In the genomic region with DNA sequence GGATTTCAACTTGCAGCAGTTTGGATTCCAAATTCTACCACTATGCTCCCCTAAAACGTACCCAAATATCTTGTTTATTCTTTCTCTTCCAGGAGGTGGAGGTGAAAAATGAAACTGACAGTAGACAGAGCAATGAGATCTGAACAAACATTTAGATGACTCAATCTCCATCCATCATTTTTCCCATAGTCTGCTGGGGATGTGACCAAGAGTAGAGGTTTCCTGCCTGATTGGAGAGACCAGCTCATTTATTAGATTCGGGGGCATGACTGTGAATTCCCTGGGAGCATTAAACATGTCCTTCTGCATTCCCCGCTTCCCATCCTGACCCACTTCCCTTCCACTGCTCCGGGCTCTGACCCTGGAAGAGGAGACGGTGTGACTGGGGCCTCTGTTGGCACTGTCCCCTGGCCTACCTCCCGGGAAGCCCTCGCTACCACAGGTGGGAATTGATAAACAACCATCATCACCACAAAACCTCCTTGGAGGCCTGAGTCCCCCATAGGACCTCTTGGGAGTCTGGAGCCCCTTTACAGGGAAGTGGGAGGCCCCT, we compare ENCODE assay signal across 10 cellular contexts. TPM values are rescaled to one million over a fixed set of nuclear protein-coding genes. Genes with fewer than 3 reads are reported as not detected.
DNase-seq lines count a peak whose midpoint lies in the region; ATAC-seq and TF ChIP-seq lines count a peak whose summit lies in the region.
"Had no signal": no experiment of that assay in that cellular context is flagged by ENCODE, and none has a peak within 500 bp of the region (broad histone marks: within the 10 kb centered on the region; RNA-seq: fewer than 3 reads in every experiment).

No MANE protein-coding gene starts in this region.

- TF ChIP-seq EP300 in gastroesophageal sphincter (IDR thresholded peaks at IDR 0.05) = no peak

- no peak overlapping the region for H3K4me3 ChIP-seq in gastroesophageal sphincter

- no peak for DNase-seq in activated CD8-positive, alpha-beta T cell treated with anti-CD3 and anti-CD28 coated beads for 36 hours
- DNase-seq in activated CD8-positive, alpha-beta T cell treated with anti-CD3 and anti-CD28 coated beads, Interleukin-2, amount 10 ng/mL, durations not matched to agents 7 days and 5 days = no peak
- DNase-seq in pons (ENCODE audit: low spot score) = no peak
- DNase-seq in stimulated activated naive CD4-positive, alpha-beta T cell (lab: John Stamatoyannopoulos, UW) = no peak
- DNase-seq: activated CD8-positive, alpha-beta memory T cell treated with anti-CD3 and anti-CD28 coated beads, Interleukin-2, amount 10 ng/mL, durations not matched to agents 7 days and 5 days; NCI-H345 had no signal

- H3K27ac Mint-ChIP-seq in activated CD8-positive, alpha-beta T cell treated with anti-CD3 and anti-CD28 coated beads for 36 hours = no peak overlapping the region
- H3K27ac Mint-ChIP-seq in activated CD8-positive, alpha-beta T cell treated with anti-CD3 and anti-CD28 coated beads, Interleukin-2, amount 10 ng/mL, durations not matched to agents 7 days and 5 days = no peak overlapping the region
- H3K27ac Mint-ChIP-seq: activated CD8-positive, alpha-beta memory T cell treated with anti-CD3 and anti-CD28 coated beads, Interleukin-2, amount 10 ng/mL, durations not matched to agents 7 days and 5 days had no signal

- CTCF ChIA-PET in activated CD8-positive, alpha-beta T cell treated with anti-CD3 and anti-CD28 coated beads for 36 hours (lab: Charles Lee) = interaction anchor here (1.2 to 1.3 kb wide), 3 partner anchors 11 to 21 kb away, joined by 4 to 5 read pairs (median 4); no protein-coding TSS in a partner anchor
- CTCF ChIA-PET in activated CD8-positive, alpha-beta T cell treated with anti-CD3 and anti-CD28 coated beads, Interleukin-2, amount 10 ng/mL, durations not matched to agents 7 days and 5 days (lab: Charles Lee) = no interaction called here

- no peak for TF ChIP-seq POLR2A in gastroesophageal sphincter (IDR thresholded peaks at IDR 0.05)

- no peaks in the 10 kb centered on the region for H3K9me3 Mint-ChIP-seq in activated CD8-positive, alpha-beta T cell treated with anti-CD3 and anti-CD28 coated beads for 36 hours
- no peaks in the 10 kb centered on the region for H3K9me3 Mint-ChIP-seq in activated CD8-positive, alpha-beta T cell treated with anti-CD3 and anti-CD28 coated beads, Interleukin-2, amount 10 ng/mL, durations not matched to agents 7 days and 5 days (ENCODE audit: insufficient read depth)

- POLR2A ChIA-PET in activated CD8-positive, alpha-beta T cell treated with anti-CD3 and anti-CD28 coated beads for 36 hours (lab: Charles Lee) = no interaction called here
- POLR2A ChIA-PET in activated CD8-positive, alpha-beta T cell treated with anti-CD3 and anti-CD28 coated beads, Interleukin-2, amount 10 ng/mL, durations not matched to agents 7 days and 5 days (lab: Charles Lee) = no interaction called here

- 31 to 60% methylated on average over 2 to 5 of the region's 7 CpGs for WGBS in gastroesophageal sphincter (ENCODE audit: low coverage in 1 of 2), 2 donors

- intact Hi-C loops in activated CD8-positive, alpha-beta T cell treated with anti-CD3 and anti-CD28 coated beads for 36 hours (cut with micrococcal nuclease) = no loop called here

- H3K9me3 ChIP-seq in gastroesophageal sphincter = no peaks in the 10 kb centered on the region

- H3K27me3 ChIP-seq in gastroesophageal sphincter = no peaks in the 10 kb centered on the region

- ATAC-seq in activated CD8-positive, alpha-beta T cell treated with anti-CD3 and anti-CD28 coated beads for 36 hours = no peak
- no peak for ATAC-seq in activated CD8-positive, alpha-beta T cell treated with anti-CD3 and anti-CD28 coated beads, Interleukin-2, amount 10 ng/mL, durations not matched to agents 7 days and 5 days
- ATAC-seq in gastroesophageal sphincter (peak; percentile 41), GM21526 (IDR thresholded peaks at IDR 0.05; ENCODE audit: low FRiP score, unreplicated experiment) (no peak)

- peaks cover 6% of the 10 kb centered on the region for H3K4me1 Mint-ChIP-seq in activated CD8-positive, alpha-beta T cell treated with anti-CD3 and anti-CD28 coated beads for 36 hours (ENCODE audit: low read depth)
- H3K4me1 Mint-ChIP-seq in activated CD8-positive, alpha-beta T cell treated with anti-CD3 and anti-CD28 coated beads, Interleukin-2, amount 10 ng/mL, durations not matched to agents 7 days and 5 days (ENCODE audit: low read depth) = no peaks in the 10 kb centered on the region

- peaks cover 0 to 24% (median 9%) of the 10 kb centered on the region in 3 donors for H3K4me1 ChIP-seq in gastroesophageal sphincter

- H3K4me3 Mint-ChIP-seq in activated CD8-positive, alpha-beta T cell treated with anti-CD3 and anti-CD28 coated beads for 36 hours = no peak overlapping the region
- no peak overlapping the region for H3K4me3 Mint-ChIP-seq in activated CD8-positive, alpha-beta T cell treated with anti-CD3 and anti-CD28 coated beads, Interleukin-2, amount 10 ng/mL, durations not matched to agents 7 days and 5 days
- H3K4me3 Mint-ChIP-seq: activated CD8-positive, alpha-beta memory T cell treated with anti-CD3 and anti-CD28 coated beads, Interleukin-2, amount 10 ng/mL, durations not matched to agents 7 days and 5 days had no signal

- H3K27me3 Mint-ChIP-seq in activated CD8-positive, alpha-beta T cell treated with anti-CD3 and anti-CD28 coated beads for 36 hours = peaks cover 3% of the 10 kb centered on the region
- H3K27me3 Mint-ChIP-seq in activated CD8-positive, alpha-beta T cell treated with anti-CD3 and anti-CD28 coated beads, Interleukin-2, amount 10 ng/mL, durations not matched to agents 7 days and 5 days (ENCODE audit: low read depth) = peaks cover 3% of the 10 kb centered on the region

- peak; percentile 38 for TF ChIP-seq CTCF in activated CD8-positive, alpha-beta T cell treated with anti-CD3 and anti-CD28 coated beads for 36 hours (IDR thresholded peaks at IDR 0.05)
- no peak for TF ChIP-seq CTCF in gastroesophageal sphincter (IDR thresholded peaks at IDR 0.05)

- H3K27ac ChIP-seq in angular gyrus (ENCODE audit: low read depth, low read length) = peak overlapping the region; percentile 58
- peak overlapping the region in 2 of 4 donors; percentile 63 to 67 for H3K27ac ChIP-seq in gastroesophageal sphincter
- H3K27ac ChIP-seq in temporal lobe (ENCODE audit: low read depth, low read length) = peak overlapping the region; percentile 59

- H3K36me3 ChIP-seq in gastroesophageal sphincter = no peaks in the 10 kb centered on the region

- H3K36me3 Mint-ChIP-seq in activated CD8-positive, alpha-beta T cell treated with anti-CD3 and anti-CD28 coated beads for 36 hours (ENCODE audit: low read depth) = no peaks in the 10 kb centered on the region
- H3K36me3 Mint-ChIP-seq in activated CD8-positive, alpha-beta T cell treated with anti-CD3 and anti-CD28 coated beads, Interleukin-2, amount 10 ng/mL, durations not matched to agents 7 days and 5 days (ENCODE audit: low read depth) = no peaks in the 10 kb centered on the region
- H3K36me3 Mint-ChIP-seq: activated CD8-positive, alpha-beta memory T cell treated with anti-CD3 and anti-CD28 coated beads, Interleukin-2, amount 10 ng/mL, durations not matched to agents 7 days and 5 days had no signal

RNA-seq across cellular contexts. Expression of a gene that starts 20.3 kb away (rescaled TPM):
- not detected for total RNA-seq in activated CD8-positive, alpha-beta T cell treated with anti-CD3 and anti-CD28 coated beads for 36 hours
- total RNA-seq in activated CD8-positive, alpha-beta T cell treated with anti-CD3 and anti-CD28 coated beads, Interleukin-2, amount 10 ng/mL, durations not matched to agents 7 days and 5 days = under 1 TPM in 1 of 2 experiments, not detected in 1; 0.29 TPM
- total RNA-seq in gastroesophageal sphincter (100 to 1,000 TPM in 2 of 4 donors, 10 to 100 TPM in 2; 72.1 to 249 (median 127) TPM), temporal lobe (197 TPM)
- total RNA-seq: activated CD8-positive, alpha-beta memory T cell treated with anti-CD3 and anti-CD28 coated beads, Interleukin-2, amount 10 ng/mL, durations not matched to agents 7 days and 5 days had no signal

Comparison
In these comparisons a context has a peak if more than half of its experiments do, and no peak if none do; other contexts are left out.
1. RNA of a gene that starts 20.3 kb away (total RNA-seq): 197 TPM in temporal lobe (single experiment) and 72.1 to 249 TPM in gastroesophageal sphincter; 0.29 TPM in activated CD8-positive, alpha-beta T cell treated with anti-CD3 and anti-CD28 coated beads, Interleukin-2, amount 10 ng/mL, durations not matched to agents 7 days and 5 days and not detected in activated CD8-positive, alpha-beta T cell treated with anti-CD3 and anti-CD28 coated beads for 36 hours; every median in the first group is over 10 times any median in the second.